Comparison of ENCODE assay signal across 27 cellular contexts in the genomic region with DNA sequence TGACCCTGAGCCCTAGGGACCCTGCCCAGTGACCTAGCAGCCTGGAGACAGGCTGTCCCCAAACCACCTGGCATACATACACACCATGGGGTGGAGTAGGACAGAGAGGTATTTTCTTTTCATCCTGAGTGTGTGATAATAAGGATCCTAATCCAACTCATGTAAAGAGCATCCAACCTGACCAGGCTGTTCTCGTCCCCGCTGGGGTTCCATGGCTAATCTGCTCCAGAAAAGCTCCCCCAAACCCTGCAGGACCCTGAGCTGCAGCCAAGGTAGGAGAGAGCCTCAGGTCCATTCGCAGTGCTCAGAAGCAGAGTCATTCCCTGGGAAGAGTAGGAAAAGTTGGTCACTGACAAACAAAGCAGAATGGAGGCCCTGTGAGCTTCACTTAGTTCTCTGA. TPM values are rescaled to one million over a fixed set of nuclear protein-coding genes. Genes with fewer than 3 reads are reported as not detected.
"Had no signal": no experiment of that assay in that cellular context is flagged by ENCODE, and none has a peak within 500 bp of the region (broad histone marks: within the 10 kb centered on the region; RNA-seq: fewer than 3 reads in every experiment).

No MANE protein-coding gene starts in this region.

- H3K9me3 Mint-ChIP-seq: activated CD4-positive, alpha-beta memory T cell treated with anti-CD3 and anti-CD28 coated beads, Interleukin-2, amount 10 ng/mL, durations not matched to agents 7 days and 5 days; activated CD4-positive, alpha-beta T cell treated with anti-CD3 and anti-CD28 coated beads, Interleukin-2, amount 10 ng/mL, durations not matched to agents 24 days and 14 days; activated naive CD4-positive, alpha-beta T cell treated with anti-CD3 and anti-CD28 coated beads, Interleukin-2, amount 10 ng/mL, durations not matched to agents 7 days and 5 days; activated naive CD4-positive, alpha-beta T cell treated with anti-CD3 and anti-CD28 coated beads, Interleukin-2, amount 50 U/mL, for 72 hours; activated naive CD8-positive, alpha-beta T cell treated with anti-CD3 and anti-CD28 coated beads, Interleukin-2, amount 10 ng/mL, durations not matched to agents 7 days and 5 days; activated T-cell treated with anti-CD3 and anti-CD28 coated beads, Interleukin-2, amount 50 U/mL, for 24 hours; activated T-cell treated with anti-CD3 and anti-CD28 coated beads, Interleukin-2, amount 50 U/mL, for 72 hours; central memory CD8-positive, alpha-beta T cell; effector memory CD8-positive, alpha-beta T cell had no signal

- H3K4me1 Mint-ChIP-seq: activated CD4-positive, alpha-beta memory T cell treated with anti-CD3 and anti-CD28 coated beads, Interleukin-2, amount 10 ng/mL, durations not matched to agents 7 days and 5 days; activated CD4-positive, alpha-beta T cell treated with anti-CD3 and anti-CD28 coated beads for 36 hours; activated CD4-positive, alpha-beta T cell treated with anti-CD3 and anti-CD28 coated beads, Interleukin-2, amount 10 ng/mL, durations not matched to agents 24 days and 14 days; activated naive CD4-positive, alpha-beta T cell treated with anti-CD3 and anti-CD28 coated beads, Interleukin-2, amount 10 ng/mL, durations not matched to agents 7 days and 5 days; activated naive CD8-positive, alpha-beta T cell treated with anti-CD3 and anti-CD28 coated beads, Interleukin-2, amount 10 ng/mL, durations not matched to agents 7 days and 5 days; central memory CD8-positive, alpha-beta T cell had no signal

- H3K36me3 Mint-ChIP-seq: activated naive CD4-positive, alpha-beta T cell treated with anti-CD3 and anti-CD28 coated beads, Interleukin-2, amount 10 ng/mL, durations not matched to agents 7 days and 5 days; activated naive CD4-positive, alpha-beta T cell treated with anti-CD3 and anti-CD28 coated beads, Interleukin-2, amount 50 U/mL, for 72 hours; activated naive CD8-positive, alpha-beta T cell treated with anti-CD3 and anti-CD28 coated beads, Interleukin-2, amount 10 ng/mL, durations not matched to agents 7 days and 5 days had no signal

- ATAC-seq: activated CD4-positive, alpha-beta T cell treated with anti-CD3 and anti-CD28 coated beads for 36 hours; activated naive CD4-positive, alpha-beta T cell treated with anti-CD3 and anti-CD28 coated beads, Interleukin-2, amount 50 U/mL, for 72 hours; activated T-cell treated with anti-CD3 and anti-CD28 coated beads, Interleukin-2, amount 50 U/mL, for 72 hours; effector memory CD8-positive, alpha-beta T cell; foreskin keratinocyte; gastrocnemius medialis had no signal

- H3K27ac Mint-ChIP-seq: activated CD4-positive, alpha-beta memory T cell treated with anti-CD3 and anti-CD28 coated beads, Interleukin-2, amount 10 ng/mL, durations not matched to agents 7 days and 5 days; activated CD4-positive, alpha-beta T cell treated with anti-CD3 and anti-CD28 coated beads for 36 hours; activated CD4-positive, alpha-beta T cell treated with anti-CD3 and anti-CD28 coated beads, Interleukin-2, amount 10 ng/mL, durations not matched to agents 24 days and 14 days; activated naive CD4-positive, alpha-beta T cell treated with anti-CD3 and anti-CD28 coated beads, Interleukin-2, amount 10 ng/mL, durations not matched to agents 7 days and 5 days; activated naive CD8-positive, alpha-beta T cell treated with anti-CD3 and anti-CD28 coated beads, Interleukin-2, amount 10 ng/mL, durations not matched to agents 7 days and 5 days; activated T-cell treated with anti-CD3 and anti-CD28 coated beads, Interleukin-2, amount 50 U/mL, for 24 hours; activated T-cell treated with anti-CD3 and anti-CD28 coated beads, Interleukin-2, amount 50 U/mL, for 72 hours; effector memory CD8-positive, alpha-beta T cell had no signal

- DNase-seq: activated CD4-positive, alpha-beta memory T cell treated with anti-CD3 and anti-CD28 coated beads, Interleukin-2, amount 10 ng/mL, durations not matched to agents 7 days and 5 days; activated CD4-positive, alpha-beta T cell treated with anti-CD3 and anti-CD28 coated beads for 36 hours; activated CD4-positive, alpha-beta T cell treated with anti-CD3 and anti-CD28 coated beads, Interleukin-2, amount 10 ng/mL, durations not matched to agents 24 days and 14 days; activated CD4-positive, CD25-positive, alpha-beta regulatory T cell; activated CD4-positive, CD25-positive, alpha-beta regulatory T cell treated with anti-CD3 and anti-CD28 coated beads, Interleukin-2, amount 50 U/mL, for 72 hours; activated CD8-positive, alpha-beta memory T cell treated with anti-CD3 and anti-CD28 coated beads, Interleukin-2, amount 50 U/mL, for 48 hours; activated gamma-delta T cell; activated naive CD4-positive, alpha-beta T cell; activated naive CD4-positive, alpha-beta T cell treated with anti-CD3 and anti-CD28 coated beads, Interleukin-2, amount 10 ng/mL, durations not matched to agents 7 days and 5 days; activated naive CD8-positive, alpha-beta T cell treated with anti-CD3 and anti-CD28 coated beads, Interleukin-2, amount 10 ng/mL, durations not matched to agents 7 days and 5 days; activated T-cell treated with anti-CD3 and anti-CD28 coated beads for 4 hours; activated T-cell treated with anti-CD3 and anti-CD28 coated beads, Interleukin-2, amount 50 U/mL, for 24 hours; activated T-cell treated with anti-CD3 and anti-CD28 coated beads, Interleukin-2, amount 50 U/mL, for 72 hours; brain microvascular endothelial cell; cortex of kidney; dermis blood vessel endothelial cell; effector CD4-positive, alpha-beta T cell; effector memory CD8-positive, alpha-beta T cell; erythroblast; foreskin keratinocyte; gastrocnemius medialis; glutamatergic neuron; heart left ventricle; T-helper 2 cell had no signal

- H3K4me3 Mint-ChIP-seq: activated CD4-positive, alpha-beta memory T cell treated with anti-CD3 and anti-CD28 coated beads, Interleukin-2, amount 10 ng/mL, durations not matched to agents 7 days and 5 days; activated CD4-positive, alpha-beta T cell treated with anti-CD3 and anti-CD28 coated beads for 36 hours; activated CD4-positive, alpha-beta T cell treated with anti-CD3 and anti-CD28 coated beads, Interleukin-2, amount 10 ng/mL, durations not matched to agents 24 days and 14 days; activated naive CD4-positive, alpha-beta T cell treated with anti-CD3 and anti-CD28 coated beads, Interleukin-2, amount 10 ng/mL, durations not matched to agents 7 days and 5 days; activated naive CD8-positive, alpha-beta T cell treated with anti-CD3 and anti-CD28 coated beads, Interleukin-2, amount 10 ng/mL, durations not matched to agents 7 days and 5 days; activated T-cell treated with anti-CD3 and anti-CD28 coated beads, Interleukin-2, amount 50 U/mL, for 24 hours; activated T-cell treated with anti-CD3 and anti-CD28 coated beads, Interleukin-2, amount 50 U/mL, for 72 hours; central memory CD8-positive, alpha-beta T cell; effector memory CD8-positive, alpha-beta T cell had no signal

RNA-seq across cellular contexts. Expression of gene KCND3, which starts 31.4 kb away (rescaled TPM):
- total RNA-seq: activated CD4-positive, alpha-beta memory T cell treated with anti-CD3 and anti-CD28 coated beads, Interleukin-2, amount 10 ng/mL, durations not matched to agents 7 days and 5 days; activated CD4-positive, alpha-beta T cell treated with anti-CD3 and anti-CD28 coated beads for 36 hours; activated CD4-positive, alpha-beta T cell treated with anti-CD3 and anti-CD28 coated beads, Interleukin-2, amount 10 ng/mL, durations not matched to agents 24 days and 14 days; activated naive CD4-positive, alpha-beta T cell treated with anti-CD3 and anti-CD28 coated beads, Interleukin-2, amount 50 U/mL, for 72 hours; activated naive CD8-positive, alpha-beta T cell treated with anti-CD3 and anti-CD28 coated beads, Interleukin-2, amount 10 ng/mL, durations not matched to agents 7 days and 5 days; activated T-cell treated with anti-CD3 and anti-CD28 coated beads, Interleukin-2, amount 50 U/mL, for 72 hours; T-helper 1 cell treated with Interleukin-12 subunit alpha and Interleukin-12 subunit beta and Interleukin-4 antibody, amounts not matched to agents 30 ng/mL and 1 ng/mL, for 36 hours had no signal
